ENCODE assay signal across 21 cellular contexts in genomic region chr2:26326514-26326913, GRCh38. TPM values are rescaled to one million over a fixed set of nuclear protein-coding genes. Genes with fewer than 3 reads are reported as not detected.
DNase-seq lines count a peak whose midpoint lies in the region; ATAC-seq and TF ChIP-seq lines count a peak whose summit lies in the region.
"Had no signal": no experiment of that assay in that cellular context is flagged by ENCODE, and none has a peak within 500 bp of the region (broad histone marks: within the 10 kb centered on the region; RNA-seq: fewer than 3 reads in every experiment).

No MANE protein-coding gene starts in this region.

- H3K36me3 ChIP-seq in Karpas-422 (ENCODE audit: insufficient read depth, low read length), result no peaks in the 10 kb centered on the region
- H3K36me3 ChIP-seq: HAP-1 had no signal

- H3K27me3 ChIP-seq in HL-60 (ENCODE audit: insufficient read depth, poor library complexity, severe bottlenecking) (no peaks in the 10 kb centered on the region), Karpas-422 (ENCODE audit: low read length) (no peaks in the 10 kb centered on the region)

- ATAC-seq in GM18909 (IDR thresholded peaks at IDR 0.05; ENCODE audit: poor library complexity, unreplicated experiment) (no peak), HG02588 (IDR thresholded peaks at IDR 0.05; ENCODE audit: unreplicated experiment) (no peak)
- ATAC-seq: K562, SK-N-SH treated with all-trans-retinoic acid at 6 μM for 48 hours had no signal

- TF ChIP-seq CTCF in HL-60 (IDR thresholded peaks at IDR 0.05; ENCODE audit: insufficient read depth, low read length), result no peak
- no peak for TF ChIP-seq CTCF in NB4 (IDR thresholded peaks at IDR 0.05; ENCODE audit: low read depth, low read length)
- TF ChIP-seq CTCF in fibroblast of mammary gland (conservative IDR thresholded peaks at IDR 0.05; ENCODE audit: control insufficient read depth, insufficient read depth, low read depth, low read length), result no peak

- H3K27ac ChIP-seq in HL-60 (replicated peaks), result peak overlapping the region; percentile 79
- H3K27ac ChIP-seq in Karpas-422 (ENCODE audit: low read length), result no peak overlapping the region
- H3K27ac ChIP-seq: C4-2B had no signal

- no peak overlapping the region for H2AFZ ChIP-seq in Karpas-422 (ENCODE audit: low read length)

- no peak overlapping the region for H3K4me2 ChIP-seq in Karpas-422 (ENCODE audit: low read depth, low read length, poor library complexity, severe bottlenecking)

- no peaks in the 10 kb centered on the region for H3K9me3 ChIP-seq in Karpas-422 (ENCODE audit: low read length)
- H3K9me3 ChIP-seq: HAP-1 had no signal

- DNase-seq in ELR (ENCODE audit: low read depth) (peak; percentile 28), HL-60 (ENCODE audit: low read depth in 1 of 2, low spot score in 1 of 2) (no peak), NB4 (ENCODE audit: low read depth) (peak; percentile 46), fibroblast of mammary gland (ENCODE audit: low read depth) (peak; percentile 10), amniotic stem cell (lab: John Stamatoyannopoulos, UW) (no peak), Karpas-422 (no peak)
- DNase-seq: ACHN, DMS79, NCI-H1092 treated with DMSO at 0.1 percent for 48 hours, NCI-H146, NCI-H2029 treated with DMSO at 0.1 percent for 48 hours, NCI-H2171 treated with DMSO at 0.1 percent for 48 hours, NCI-H446, SHP77, T-helper 1 cell had no signal

- no peak for TF ChIP-seq POLR2A in NB4 (IDR thresholded peaks at IDR 0.05; ENCODE audit: extremely low read depth, insufficient read length)

- H3K79me2 ChIP-seq in Karpas-422 (ENCODE audit: low read length), result no peaks in the 10 kb centered on the region

- no peaks in the 10 kb centered on the region for H3K4me1 ChIP-seq in Karpas-422 (ENCODE audit: low read length)
- H3K4me1 ChIP-seq: HAP-1 had no signal

- H3K9me2 ChIP-seq in Karpas-422 (replicated peaks; ENCODE audit: insufficient read depth, low read length), result no peaks in the 10 kb centered on the region

- no peak overlapping the region for H3K9ac ChIP-seq in Karpas-422 (ENCODE audit: low read length)

- H3K4me3 ChIP-seq in HL-60 (replicated peaks; ENCODE audit: insufficient read depth, low read length), result no peak overlapping the region
- H3K4me3 ChIP-seq in NB4 (ENCODE audit: low read depth, low read length), result no peak overlapping the region
- no peak overlapping the region for H3K4me3 ChIP-seq in fibroblast of mammary gland (ENCODE audit: control insufficient read depth, low read depth, low read length)
- H3K4me3 ChIP-seq in Karpas-422 (ENCODE audit: low read length), result no peak overlapping the region
- H3K4me3 ChIP-seq: HAP-1, K562 had no signal

- H4K20me1 ChIP-seq in Karpas-422 (ENCODE audit: insufficient read depth, low read depth, low read length), result no peaks in the 10 kb centered on the region

RNA-seq across cellular contexts. Expression of gene SELENOI, which starts 19.4 kb away (rescaled TPM):
- 31.3 and 32.4 TPM in 2 replicates for total RNA-seq in Karpas-422 (2014; rRNA removed; shearing (Covaris generic); ENCODE audit: low replicate concordance)

RNA-seq across cellular contexts. Expression of gene ADGRF3, which starts 20.1 kb away (rescaled TPM):
- 0.25 TPM in 1 of 2 replicates, not detected in the other for total RNA-seq in Karpas-422 (2014; rRNA removed; shearing (Covaris generic); ENCODE audit: low replicate concordance)

Comparison
In these comparisons a context has a peak if more than half of its experiments do, and no peak if none do; other contexts are left out.
1. DNase-seq: peak in ELR (single experiment), NB4 (single experiment) and fibroblast of mammary gland (single experiment); none in HL-60 (0 of 2), amniotic stem cell (single experiment) and Karpas-422 (single experiment).